In genomic region chr7:50220280-50220679, GRCh38 we compare ENCODE assay signal across 16 cellular contexts.
"Had no signal": no experiment of that assay in that cellular context is flagged by ENCODE, and none has a peak within 500 bp of the region (broad histone marks: within the 10 kb centered on the region; RNA-seq: fewer than 3 reads in every experiment).

No MANE protein-coding gene starts in this region.

- H3K4me3 Mint-ChIP-seq: naive B cell; stimulated activated effector memory CD8-positive, alpha-beta T cell treated with anti-CD3 and anti-CD28 coated beads, Interleukin-12 subunit alpha, Interleukin-12 subunit beta, amount 100 ng/mL, for 72 hours had no signal

- DNase-seq: activated CD4-positive, alpha-beta T cell treated with anti-CD3 and anti-CD28 coated beads, Interleukin-2, amount 50 U/mL, for 1 hour; activated naive CD4-positive, alpha-beta T cell treated with anti-CD3 and anti-CD28 coated beads, Interleukin-2, amount 50 U/mL, for 16 hours; activated T-cell treated with anti-CD3 and anti-CD28 coated beads for 4 hours; amniotic stem cell; body of pancreas; central memory CD4-positive, alpha-beta T cell; effector memory CD4-positive, alpha-beta T cell; gastrocnemius medialis; midbrain; naive B cell; small intestine; T-helper 2 cell; thyroid gland had no signal

- H3K27me3 ChIP-seq: body of pancreas, gastrocnemius medialis, thyroid gland had no signal

- H3K4me1 ChIP-seq: body of pancreas, gastrocnemius medialis, thyroid gland had no signal

- H3K27me3 Mint-ChIP-seq: naive B cell had no signal

- H3K27ac ChIP-seq: body of pancreas, coronary artery, gastrocnemius medialis, thyroid gland had no signal

- ATAC-seq: body of pancreas; gastrocnemius medialis; stimulated activated effector memory CD8-positive, alpha-beta T cell treated with anti-CD3 and anti-CD28 coated beads, Interleukin-12 subunit alpha, Interleukin-12 subunit beta, amount 100 ng/mL, for 72 hours had no signal

- H3K4me3 ChIP-seq: body of pancreas, coronary artery, gastrocnemius medialis, thyroid gland had no signal

- H3K9me3 ChIP-seq: body of pancreas, thyroid gland had no signal

- FAIRE-seq: small intestine had no signal

- H3K36me3 ChIP-seq: gastrocnemius medialis, thyroid gland had no signal

- H3K36me3 Mint-ChIP-seq: stimulated activated effector memory CD8-positive, alpha-beta T cell treated with anti-CD3 and anti-CD28 coated beads, Interleukin-12 subunit alpha, Interleukin-12 subunit beta, amount 100 ng/mL, for 72 hours had no signal

- H3K27ac Mint-ChIP-seq: activated T-helper 2 cell treated with anti-CD3 and anti-CD28 coated beads, Interferon-gamma antibody, Interleukin-2, Interleukin-4, amounts not matched to agents 10 μg/mL and 5 μg/mL and 100 μg/mL, durations not matched to agents 14 hours and 24 hours and 36 hours; stimulated activated effector memory CD8-positive, alpha-beta T cell treated with anti-CD3 and anti-CD28 coated beads, Interleukin-12 subunit alpha, Interleukin-12 subunit beta, amount 100 ng/mL, for 72 hours had no signal
